Comparison of ENCODE assay signal across 1 cellular context in the genomic region with DNA sequence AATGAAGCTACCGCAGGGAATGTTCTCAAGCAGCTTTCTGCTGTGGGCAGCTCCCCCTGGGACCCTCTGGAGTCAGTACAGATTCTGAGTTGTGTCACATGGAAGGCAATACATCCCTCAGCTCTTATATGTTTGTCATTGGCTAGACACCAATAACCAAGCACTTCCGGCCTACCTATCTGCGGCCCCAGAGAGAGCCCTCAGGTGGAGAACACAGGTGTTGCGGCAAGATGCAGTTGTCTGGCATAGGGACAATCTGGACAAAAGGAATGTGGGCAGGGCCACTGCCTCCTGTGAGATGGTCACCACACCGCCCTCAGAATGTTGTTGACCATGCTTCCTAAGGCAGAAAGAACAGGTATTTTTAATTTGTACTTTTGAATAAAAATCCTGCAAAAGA.
TF ChIP-seq lines count a peak whose summit lies in the region.

No MANE protein-coding gene starts in this region.

TF ChIP-seq in GM23338, 12 proteins besides CTCF, POLR2A, EP300 and RAD21 (continued from another document):
- TF ChIP-seq EZH2 (IDR thresholded peaks at IDR 0.05; ENCODE audit: low read depth, unreplicated experiment), result no peak
- no peak for TF ChIP-seq ZNF114 (CRISPR knock-in tag; IDR thresholded peaks at IDR 0.05)
- TF ChIP-seq STAT1 (IDR thresholded peaks at IDR 0.05; ENCODE audit: unreplicated experiment), result no peak
- TF ChIP-seq, protein P1, sequence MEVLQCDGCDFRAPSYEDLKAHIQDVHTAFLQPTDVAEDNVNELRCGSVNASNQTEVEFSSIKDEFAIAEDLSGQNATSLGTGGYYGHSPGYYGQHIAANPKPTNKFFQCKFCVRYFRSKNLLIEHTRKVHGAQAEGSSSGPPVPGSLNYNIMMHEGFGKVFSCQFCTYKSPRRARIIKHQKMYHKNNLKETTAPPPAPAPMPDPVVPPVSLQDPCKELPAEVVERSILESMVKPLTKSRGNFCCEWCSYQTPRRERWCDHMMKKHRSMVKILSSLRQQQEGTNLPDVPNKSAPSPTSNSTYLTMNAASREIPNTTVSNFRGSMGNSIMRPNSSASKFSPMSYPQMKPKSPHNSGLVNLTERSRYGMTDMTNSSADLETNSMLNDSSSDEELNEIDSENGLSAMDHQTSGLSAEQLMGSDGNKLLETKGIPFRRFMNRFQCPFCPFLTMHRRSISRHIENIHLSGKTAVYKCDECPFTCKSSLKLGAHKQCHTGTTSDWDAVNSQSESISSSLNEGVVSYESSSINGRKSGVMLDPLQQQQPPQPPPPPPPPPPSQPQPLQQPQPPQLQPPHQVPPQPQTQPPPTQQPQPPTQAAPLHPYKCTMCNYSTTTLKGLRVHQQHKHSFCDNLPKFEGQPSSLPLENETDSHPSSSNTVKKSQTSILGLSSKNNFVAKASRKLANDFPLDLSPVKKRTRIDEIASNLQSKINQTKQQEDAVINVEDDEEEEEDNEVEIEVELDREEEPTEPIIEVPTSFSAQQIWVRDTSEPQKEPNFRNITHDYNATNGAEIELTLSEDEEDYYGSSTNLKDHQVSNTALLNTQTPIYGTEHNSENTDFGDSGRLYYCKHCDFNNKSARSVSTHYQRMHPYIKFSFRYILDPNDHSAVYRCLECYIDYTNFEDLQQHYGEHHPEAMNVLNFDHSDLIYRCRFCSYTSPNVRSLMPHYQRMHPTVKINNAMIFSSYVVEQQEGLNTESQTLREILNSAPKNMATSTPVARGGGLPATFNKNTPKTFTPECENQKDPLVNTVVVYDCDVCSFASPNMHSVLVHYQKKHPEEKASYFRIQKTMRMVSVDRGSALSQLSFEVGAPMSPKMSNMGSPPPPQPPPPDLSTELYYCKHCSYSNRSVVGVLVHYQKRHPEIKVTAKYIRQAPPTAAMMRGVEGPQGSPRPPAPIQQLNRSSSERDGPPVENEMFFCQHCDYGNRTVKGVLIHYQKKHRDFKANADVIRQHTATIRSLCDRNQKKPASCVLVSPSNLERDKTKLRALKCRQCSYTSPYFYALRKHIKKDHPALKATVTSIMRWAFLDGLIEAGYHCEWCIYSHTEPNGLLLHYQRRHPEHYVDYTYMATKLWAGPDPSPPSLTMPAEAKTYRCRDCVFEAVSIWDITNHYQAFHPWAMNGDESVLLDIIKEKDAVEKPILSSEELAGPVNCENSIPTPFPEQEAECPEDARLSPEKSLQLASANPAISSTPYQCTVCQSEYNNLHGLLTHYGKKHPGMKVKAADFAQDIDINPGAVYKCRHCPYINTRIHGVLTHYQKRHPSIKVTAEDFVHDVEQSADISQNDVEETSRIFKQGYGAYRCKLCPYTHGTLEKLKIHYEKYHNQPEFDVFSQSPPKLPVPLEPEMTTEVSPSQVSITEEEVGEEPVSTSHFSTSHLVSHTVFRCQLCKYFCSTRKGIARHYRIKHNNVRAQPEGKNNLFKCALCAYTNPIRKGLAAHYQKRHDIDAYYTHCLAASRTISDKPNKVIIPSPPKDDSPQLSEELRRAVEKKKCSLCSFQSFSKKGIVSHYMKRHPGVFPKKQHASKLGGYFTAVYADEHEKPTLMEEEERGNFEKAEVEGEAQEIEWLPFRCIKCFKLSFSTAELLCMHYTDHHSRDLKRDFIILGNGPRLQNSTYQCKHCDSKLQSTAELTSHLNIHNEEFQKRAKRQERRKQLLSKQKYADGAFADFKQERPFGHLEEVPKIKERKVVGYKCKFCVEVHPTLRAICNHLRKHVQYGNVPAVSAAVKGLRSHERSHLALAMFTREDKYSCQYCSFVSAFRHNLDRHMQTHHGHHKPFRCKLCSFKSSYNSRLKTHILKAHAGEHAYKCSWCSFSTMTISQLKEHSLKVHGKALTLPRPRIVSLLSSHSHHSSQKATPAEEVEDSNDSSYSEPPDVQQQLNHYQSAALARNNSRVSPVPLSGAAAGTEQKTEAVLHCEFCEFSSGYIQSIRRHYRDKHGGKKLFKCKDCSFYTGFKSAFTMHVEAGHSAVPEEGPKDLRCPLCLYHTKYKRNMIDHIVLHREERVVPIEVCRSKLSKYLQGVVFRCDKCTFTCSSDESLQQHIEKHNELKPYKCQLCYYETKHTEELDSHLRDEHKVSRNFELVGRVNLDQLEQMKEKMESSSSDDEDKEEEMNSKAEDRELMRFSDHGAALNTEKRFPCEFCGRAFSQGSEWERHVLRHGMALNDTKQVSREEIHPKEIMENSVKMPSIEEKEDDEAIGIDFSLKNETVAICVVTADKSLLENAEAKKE (CRISPR knock-in tag; IDR thresholded peaks at IDR 0.05), result no peak
